Comparison of ENCODE assay signal across 1 cellular context in the genomic region with DNA sequence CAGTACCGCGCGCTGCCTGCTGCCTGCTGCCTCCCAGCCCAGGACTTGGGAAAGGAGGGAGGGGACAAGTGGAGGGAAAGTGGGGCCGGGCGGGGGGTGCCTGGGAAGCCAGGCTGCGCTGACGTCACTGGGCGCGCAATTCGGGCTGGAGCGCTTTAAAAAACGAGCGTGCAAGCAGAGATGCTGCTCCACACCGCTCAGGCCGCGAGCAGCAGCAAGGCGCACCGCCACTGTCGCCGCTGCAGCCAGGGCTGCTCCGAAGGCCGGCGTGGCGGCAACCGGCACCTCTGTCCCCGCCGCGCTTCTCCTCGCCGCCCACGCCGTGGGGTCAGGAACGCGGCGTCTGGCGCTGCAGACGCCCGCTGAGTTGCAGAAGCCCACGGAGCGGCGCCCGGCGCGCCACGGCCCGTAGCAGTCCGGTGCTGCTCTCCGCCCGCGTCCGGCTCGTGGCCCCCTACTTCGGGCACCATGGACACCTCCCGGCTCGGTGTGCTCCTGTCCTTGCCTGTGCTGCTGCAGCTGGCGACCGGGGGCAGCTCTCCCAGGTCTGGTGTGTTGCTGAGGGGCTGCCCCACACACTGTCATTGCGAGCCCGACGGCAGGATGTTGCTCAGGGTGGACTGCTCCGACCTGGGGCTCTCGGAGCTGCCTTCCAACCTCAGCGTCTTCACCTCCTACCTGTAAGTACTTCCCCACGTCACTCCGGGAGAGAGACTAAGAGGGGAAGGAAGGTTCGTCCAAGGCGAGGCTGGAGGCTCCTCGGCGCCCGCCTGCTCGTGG.
TF ChIP-seq lines count a peak whose summit lies in the region.

A gene with protein sequence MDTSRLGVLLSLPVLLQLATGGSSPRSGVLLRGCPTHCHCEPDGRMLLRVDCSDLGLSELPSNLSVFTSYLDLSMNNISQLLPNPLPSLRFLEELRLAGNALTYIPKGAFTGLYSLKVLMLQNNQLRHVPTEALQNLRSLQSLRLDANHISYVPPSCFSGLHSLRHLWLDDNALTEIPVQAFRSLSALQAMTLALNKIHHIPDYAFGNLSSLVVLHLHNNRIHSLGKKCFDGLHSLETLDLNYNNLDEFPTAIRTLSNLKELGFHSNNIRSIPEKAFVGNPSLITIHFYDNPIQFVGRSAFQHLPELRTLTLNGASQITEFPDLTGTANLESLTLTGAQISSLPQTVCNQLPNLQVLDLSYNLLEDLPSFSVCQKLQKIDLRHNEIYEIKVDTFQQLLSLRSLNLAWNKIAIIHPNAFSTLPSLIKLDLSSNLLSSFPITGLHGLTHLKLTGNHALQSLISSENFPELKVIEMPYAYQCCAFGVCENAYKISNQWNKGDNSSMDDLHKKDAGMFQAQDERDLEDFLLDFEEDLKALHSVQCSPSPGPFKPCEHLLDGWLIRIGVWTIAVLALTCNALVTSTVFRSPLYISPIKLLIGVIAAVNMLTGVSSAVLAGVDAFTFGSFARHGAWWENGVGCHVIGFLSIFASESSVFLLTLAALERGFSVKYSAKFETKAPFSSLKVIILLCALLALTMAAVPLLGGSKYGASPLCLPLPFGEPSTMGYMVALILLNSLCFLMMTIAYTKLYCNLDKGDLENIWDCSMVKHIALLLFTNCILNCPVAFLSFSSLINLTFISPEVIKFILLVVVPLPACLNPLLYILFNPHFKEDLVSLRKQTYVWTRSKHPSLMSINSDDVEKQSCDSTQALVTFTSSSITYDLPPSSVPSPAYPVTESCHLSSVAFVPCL (plus strand): TSS at position 186 of the 780 bp plus-strand sequence. CDS start 283 bp downstream, at position 469.

TF ChIP-seq in HepG2, 621 proteins besides CTCF, POLR2A, EP300 and RAD21 (continued from another document and continues in another):
- TF ChIP-seq, protein P1, sequence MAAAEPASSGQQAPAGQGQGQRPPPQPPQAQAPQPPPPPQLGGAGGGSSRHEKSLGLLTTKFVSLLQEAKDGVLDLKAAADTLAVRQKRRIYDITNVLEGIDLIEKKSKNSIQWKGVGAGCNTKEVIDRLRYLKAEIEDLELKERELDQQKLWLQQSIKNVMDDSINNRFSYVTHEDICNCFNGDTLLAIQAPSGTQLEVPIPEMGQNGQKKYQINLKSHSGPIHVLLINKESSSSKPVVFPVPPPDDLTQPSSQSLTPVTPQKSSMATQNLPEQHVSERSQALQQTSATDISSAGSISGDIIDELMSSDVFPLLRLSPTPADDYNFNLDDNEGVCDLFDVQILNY (CRISPR knock-in tag; conservative IDR thresholded peaks at IDR 0.05): peak; percentile 80
- TF ChIP-seq MTF1 (CRISPR knock-in tag; IDR thresholded peaks at IDR 0.05): no peak
- TF ChIP-seq ZMYM2 (CRISPR knock-in tag; IDR thresholded peaks at IDR 0.05): no peak
- peak; percentile 63; the same call in 1 of the 2 replicates for TF ChIP-seq GABPB1 (CRISPR knock-in tag; IDR thresholded peaks at IDR 0.05)
- no peak for TF ChIP-seq FIP1L1 (IDR thresholded peaks at IDR 0.05; ENCODE audit: borderline replicate concordance, insufficient read depth, low read depth, low read length)
- TF ChIP-seq MTA3 (CRISPR knock-in tag; IDR thresholded peaks at IDR 0.05): no peak
- peak; percentile 18 for TF ChIP-seq TEAD3 (CRISPR knock-in tag; optimal IDR thresholded peaks at IDR 0.05; ENCODE audit: borderline replicate concordance)
- TF ChIP-seq, protein P2, sequence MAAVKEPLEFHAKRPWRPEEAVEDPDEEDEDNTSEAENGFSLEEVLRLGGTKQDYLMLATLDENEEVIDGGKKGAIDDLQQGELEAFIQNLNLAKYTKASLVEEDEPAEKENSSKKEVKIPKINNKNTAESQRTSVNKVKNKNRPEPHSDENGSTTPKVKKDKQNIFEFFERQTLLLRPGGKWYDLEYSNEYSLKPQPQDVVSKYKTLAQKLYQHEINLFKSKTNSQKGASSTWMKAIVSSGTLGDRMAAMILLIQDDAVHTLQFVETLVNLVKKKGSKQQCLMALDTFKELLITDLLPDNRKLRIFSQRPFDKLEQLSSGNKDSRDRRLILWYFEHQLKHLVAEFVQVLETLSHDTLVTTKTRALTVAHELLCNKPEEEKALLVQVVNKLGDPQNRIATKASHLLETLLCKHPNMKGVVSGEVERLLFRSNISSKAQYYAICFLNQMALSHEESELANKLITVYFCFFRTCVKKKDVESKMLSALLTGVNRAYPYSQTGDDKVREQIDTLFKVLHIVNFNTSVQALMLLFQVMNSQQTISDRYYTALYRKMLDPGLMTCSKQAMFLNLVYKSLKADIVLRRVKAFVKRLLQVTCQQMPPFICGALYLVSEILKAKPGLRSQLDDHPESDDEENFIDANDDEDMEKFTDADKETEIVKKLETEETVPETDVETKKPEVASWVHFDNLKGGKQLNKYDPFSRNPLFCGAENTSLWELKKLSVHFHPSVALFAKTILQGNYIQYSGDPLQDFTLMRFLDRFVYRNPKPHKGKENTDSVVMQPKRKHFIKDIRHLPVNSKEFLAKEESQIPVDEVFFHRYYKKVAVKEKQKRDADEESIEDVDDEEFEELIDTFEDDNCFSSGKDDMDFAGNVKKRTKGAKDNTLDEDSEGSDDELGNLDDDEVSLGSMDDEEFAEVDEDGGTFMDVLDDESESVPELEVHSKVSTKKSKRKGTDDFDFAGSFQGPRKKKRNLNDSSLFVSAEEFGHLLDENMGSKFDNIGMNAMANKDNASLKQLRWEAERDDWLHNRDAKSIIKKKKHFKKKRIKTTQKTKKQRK (IDR thresholded peaks at IDR 0.05; ENCODE audit: low read length): no peak
- TF ChIP-seq, protein P3, sequence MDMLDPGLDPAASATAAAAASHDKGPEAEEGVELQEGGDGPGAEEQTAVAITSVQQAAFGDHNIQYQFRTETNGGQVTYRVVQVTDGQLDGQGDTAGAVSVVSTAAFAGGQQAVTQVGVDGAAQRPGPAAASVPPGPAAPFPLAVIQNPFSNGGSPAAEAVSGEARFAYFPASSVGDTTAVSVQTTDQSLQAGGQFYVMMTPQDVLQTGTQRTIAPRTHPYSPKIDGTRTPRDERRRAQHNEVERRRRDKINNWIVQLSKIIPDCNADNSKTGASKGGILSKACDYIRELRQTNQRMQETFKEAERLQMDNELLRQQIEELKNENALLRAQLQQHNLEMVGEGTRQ (IDR thresholded peaks at IDR 0.05; ENCODE audit: low read depth, low read length): no peak
- TF ChIP-seq, protein P3 (CRISPR knock-in tag; IDR thresholded peaks at IDR 0.05; ENCODE audit: borderline replicate concordance): no peak
- no peak; the same call in 1 of the 2 replicates for TF ChIP-seq TMF1 (CRISPR knock-in tag; IDR thresholded peaks at IDR 0.05; ENCODE audit: low read depth)
- 0 out of 2 replicates have a peak, but pooled peaks have one; percentile 21 for TF ChIP-seq DMAP1 (CRISPR knock-in tag; IDR thresholded peaks at IDR 0.05)
- TF ChIP-seq KLF13 (CRISPR knock-in tag; IDR thresholded peaks at IDR 0.05): no peak
- TF ChIP-seq CCAR2 (optimal IDR thresholded peaks at IDR 0.05; ENCODE audit: low read depth, low read length): no peak
- TF ChIP-seq RFXAP (CRISPR knock-in tag; IDR thresholded peaks at IDR 0.05; ENCODE audit: borderline replicate concordance): no peak
- peak; percentile 20; the same call in 1 of the 2 replicates for TF ChIP-seq SALL2 (CRISPR knock-in tag; IDR thresholded peaks at IDR 0.05)
- TF ChIP-seq, protein P4, sequence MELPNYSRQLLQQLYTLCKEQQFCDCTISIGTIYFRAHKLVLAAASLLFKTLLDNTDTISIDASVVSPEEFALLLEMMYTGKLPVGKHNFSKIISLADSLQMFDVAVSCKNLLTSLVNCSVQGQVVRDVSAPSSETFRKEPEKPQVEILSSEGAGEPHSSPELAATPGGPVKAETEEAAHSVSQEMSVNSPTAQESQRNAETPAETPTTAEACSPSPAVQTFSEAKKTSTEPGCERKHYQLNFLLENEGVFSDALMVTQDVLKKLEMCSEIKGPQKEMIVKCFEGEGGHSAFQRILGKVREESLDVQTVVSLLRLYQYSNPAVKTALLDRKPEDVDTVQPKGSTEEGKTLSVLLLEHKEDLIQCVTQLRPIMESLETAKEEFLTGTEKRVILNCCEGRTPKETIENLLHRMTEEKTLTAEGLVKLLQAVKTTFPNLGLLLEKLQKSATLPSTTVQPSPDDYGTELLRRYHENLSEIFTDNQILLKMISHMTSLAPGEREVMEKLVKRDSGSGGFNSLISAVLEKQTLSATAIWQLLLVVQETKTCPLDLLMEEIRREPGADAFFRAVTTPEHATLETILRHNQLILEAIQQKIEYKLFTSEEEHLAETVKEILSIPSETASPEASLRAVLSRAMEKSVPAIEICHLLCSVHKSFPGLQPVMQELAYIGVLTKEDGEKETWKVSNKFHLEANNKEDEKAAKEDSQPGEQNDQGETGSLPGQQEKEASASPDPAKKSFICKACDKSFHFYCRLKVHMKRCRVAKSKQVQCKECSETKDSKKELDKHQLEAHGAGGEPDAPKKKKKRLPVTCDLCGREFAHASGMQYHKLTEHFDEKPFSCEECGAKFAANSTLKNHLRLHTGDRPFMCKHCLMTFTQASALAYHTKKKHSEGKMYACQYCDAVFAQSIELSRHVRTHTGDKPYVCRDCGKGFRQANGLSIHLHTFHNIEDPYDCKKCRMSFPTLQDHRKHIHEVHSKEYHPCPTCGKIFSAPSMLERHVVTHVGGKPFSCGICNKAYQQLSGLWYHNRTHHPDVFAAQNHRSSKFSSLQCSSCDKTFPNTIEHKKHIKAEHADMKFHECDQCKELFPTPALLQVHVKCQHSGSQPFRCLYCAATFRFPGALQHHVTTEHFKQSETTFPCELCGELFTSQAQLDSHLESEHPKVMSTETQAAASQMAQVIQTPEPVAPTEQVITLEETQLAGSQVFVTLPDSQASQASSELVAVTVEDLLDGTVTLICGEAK (IDR thresholded peaks at IDR 0.05): no peak
- TF ChIP-seq, protein P4 (CRISPR knock-in tag; IDR thresholded peaks at IDR 0.05): 0 out of 2 replicates have a peak, but pooled peaks have one; percentile 4
- no peak for TF ChIP-seq ZNF121 (CRISPR knock-in tag; IDR thresholded peaks at IDR 0.05)
- TF ChIP-seq, protein P5, sequence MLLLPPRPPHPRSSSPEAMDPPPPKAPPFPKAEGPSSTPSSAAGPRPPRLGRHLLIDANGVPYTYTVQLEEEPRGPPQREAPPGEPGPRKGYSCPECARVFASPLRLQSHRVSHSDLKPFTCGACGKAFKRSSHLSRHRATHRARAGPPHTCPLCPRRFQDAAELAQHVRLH (CRISPR knock-in tag; IDR thresholded peaks at IDR 0.05; ENCODE audit: borderline replicate concordance, low read depth): no peak
- no peak; a peak in 1 of 4 replicates for TF ChIP-seq KLF16 (CRISPR knock-in tag; IDR thresholded peaks at IDR 0.05)
- no peak for TF ChIP-seq NBN (conservative IDR thresholded peaks at IDR 0.05)
- peak; percentile 62 for TF ChIP-seq PHF8 (CRISPR knock-in tag; IDR thresholded peaks at IDR 0.05)
- TF ChIP-seq, protein P6, sequence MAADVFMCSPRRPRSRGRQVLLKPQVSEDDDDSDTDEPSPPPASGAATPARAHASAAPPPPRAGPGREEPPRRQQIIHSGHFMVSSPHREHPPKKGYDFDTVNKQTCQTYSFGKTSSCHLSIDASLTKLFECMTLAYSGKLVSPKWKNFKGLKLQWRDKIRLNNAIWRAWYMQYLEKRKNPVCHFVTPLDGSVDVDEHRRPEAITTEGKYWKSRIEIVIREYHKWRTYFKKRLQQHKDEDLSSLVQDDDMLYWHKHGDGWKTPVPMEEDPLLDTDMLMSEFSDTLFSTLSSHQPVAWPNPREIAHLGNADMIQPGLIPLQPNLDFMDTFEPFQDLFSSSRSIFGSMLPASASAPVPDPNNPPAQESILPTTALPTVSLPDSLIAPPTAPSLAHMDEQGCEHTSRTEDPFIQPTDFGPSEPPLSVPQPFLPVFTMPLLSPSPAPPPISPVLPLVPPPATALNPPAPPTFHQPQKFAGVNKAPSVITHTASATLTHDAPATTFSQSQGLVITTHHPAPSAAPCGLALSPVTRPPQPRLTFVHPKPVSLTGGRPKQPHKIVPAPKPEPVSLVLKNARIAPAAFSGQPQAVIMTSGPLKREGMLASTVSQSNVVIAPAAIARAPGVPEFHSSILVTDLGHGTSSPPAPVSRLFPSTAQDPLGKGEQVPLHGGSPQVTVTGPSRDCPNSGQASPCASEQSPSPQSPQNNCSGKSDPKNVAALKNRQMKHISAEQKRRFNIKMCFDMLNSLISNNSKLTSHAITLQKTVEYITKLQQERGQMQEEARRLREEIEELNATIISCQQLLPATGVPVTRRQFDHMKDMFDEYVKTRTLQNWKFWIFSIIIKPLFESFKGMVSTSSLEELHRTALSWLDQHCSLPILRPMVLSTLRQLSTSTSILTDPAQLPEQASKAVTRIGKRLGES (CRISPR knock-in tag; IDR thresholded peaks at IDR 0.05; ENCODE audit: borderline replicate concordance): no peak
- TF ChIP-seq, protein P7, sequence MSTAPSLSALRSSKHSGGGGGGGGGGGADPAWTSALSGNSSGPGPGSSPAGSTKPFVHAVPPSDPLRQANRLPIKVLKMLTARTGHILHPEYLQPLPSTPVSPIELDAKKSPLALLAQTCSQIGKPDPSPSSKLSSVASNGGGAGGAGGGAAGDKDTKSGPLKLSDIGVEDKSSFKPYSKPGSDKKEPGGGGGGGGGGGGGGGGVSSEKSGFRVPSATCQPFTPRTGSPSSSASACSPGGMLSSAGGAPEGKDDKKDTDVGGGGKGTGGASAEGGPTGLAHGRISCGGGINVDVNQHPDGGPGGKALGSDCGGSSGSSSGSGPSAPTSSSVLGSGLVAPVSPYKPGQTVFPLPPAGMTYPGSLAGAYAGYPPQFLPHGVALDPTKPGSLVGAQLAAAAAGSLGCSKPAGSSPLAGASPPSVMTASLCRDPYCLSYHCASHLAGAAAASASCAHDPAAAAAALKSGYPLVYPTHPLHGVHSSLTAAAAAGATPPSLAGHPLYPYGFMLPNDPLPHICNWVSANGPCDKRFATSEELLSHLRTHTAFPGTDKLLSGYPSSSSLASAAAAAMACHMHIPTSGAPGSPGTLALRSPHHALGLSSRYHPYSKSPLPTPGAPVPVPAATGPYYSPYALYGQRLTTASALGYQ (CRISPR knock-in tag; IDR thresholded peaks at IDR 0.05): no peak
